Comparison of ENCODE assay signal across 1 cellular context in genomic region chr1:153466908-153467307, GRCh38.
TF ChIP-seq lines count a peak whose summit lies in the region.

No MANE protein-coding gene starts in this region.

TF ChIP-seq in H1, 55 proteins besides CTCF, POLR2A, EP300 and RAD21 (continued from another document):
- TF ChIP-seq RXRA (IDR thresholded peaks at IDR 0.05; ENCODE audit: insufficient read depth, low read depth, low read length) (no peak), SIX5 (IDR thresholded peaks at IDR 0.05; ENCODE audit: low read depth, low read length) (no peak), NRF1 (IDR thresholded peaks at IDR 0.05; ENCODE audit: low read depth, low read length) (no peak), KDM1A (IDR thresholded peaks at IDR 0.05; ENCODE audit: borderline replicate concordance, low read length) (no peak), BACH1 (IDR thresholded peaks at IDR 0.05; ENCODE audit: low read length) (no peak), SRF (IDR thresholded peaks at IDR 0.05; ENCODE audit: low read depth, low read length) (no peak), SUZ12 (IDR thresholded peaks at IDR 0.05; ENCODE audit: low read length) (no peak), CHD7 (IDR thresholded peaks at IDR 0.05; ENCODE audit: insufficient replicate concordance, low read length) (no peak), TCF12 (IDR thresholded peaks at IDR 0.05; ENCODE audit: low read depth, low read length) (no peak), CEBPB (IDR thresholded peaks at IDR 0.05; ENCODE audit: low read depth, low read length) (no peak), ATF3 (IDR thresholded peaks at IDR 0.05; ENCODE audit: insufficient read depth, low read depth, low read length) (no peak), MAFK (IDR thresholded peaks at IDR 0.05; ENCODE audit: low read depth, low read length) (no peak), TEAD4 (IDR thresholded peaks at IDR 0.05; ENCODE audit: low read depth, low read length) (no peak), POU5F1 (IDR thresholded peaks at IDR 0.05; ENCODE audit: low read depth, low read length) (no peak)
